12 cellular contexts compared by ENCODE assay signal in genomic region chrX:110086162-110086915, GRCh38.
DNase-seq lines count a peak whose midpoint lies in the region; ATAC-seq, FAIRE-seq and TF ChIP-seq lines count a peak whose summit lies in the region.
"Had no signal": no experiment of that assay in that cellular context is flagged by ENCODE, and none has a peak within 500 bp of the region (broad histone marks: within the 10 kb centered on the region; RNA-seq: fewer than 3 reads in every experiment).

No MANE protein-coding gene starts in this region.

- DNase-seq in A549 (ENCODE audit: low read depth in 1 of 2, low spot score in 1 of 2) (peak in 1 of 2 experiments; percentile 75), astrocyte of the hippocampus (ENCODE audit: low read depth, low spot score) (peak; percentile 9), DMS 273 treated with DMSO at 0.1 percent for 48 hours (lab: John Stamatoyannopoulos, UW) (no peak), NCI-H1092 treated with DMSO at 0.1 percent for 48 hours (lab: John Stamatoyannopoulos, UW) (no peak)
- no peak for DNase-seq in central memory CD4-positive, alpha-beta T cell
- DNase-seq: activated CD8-positive, alpha-beta T cell treated with anti-CD3 and anti-CD28 coated beads, Interleukin-2, amount 10 ng/mL, durations not matched to agents 7 days and 5 days; naive thymus-derived CD4-positive, alpha-beta T cell; NCI-H1694 had no signal

- H3K4me2 ChIP-seq in A549: peak overlapping the region; percentile 96

- CTCF ChIA-PET in A549 (lab: Yijun Ruan, JAX): interaction anchor here (0.9 to 1.8 kb wide), 4 partner anchors 40 to 372 kb away, joined by 3 to 9 read pairs (median 4); no protein-coding TSS in a partner anchor

- POLR2A ChIA-PET in A549 (lab: Yijun Ruan, JAX): interaction anchor here (0.5 to 2.8 kb wide), 5 partner anchors 34 to 132 kb away, joined by 3 to 32 read pairs (median 3); partner anchors contain the start of gene TMEM164

- FAIRE-seq in A549 (lab: Jason Lieb, UNC) (peak; percentile 92), islet of Langerhans (lab: Jason Lieb, UNC) (peak; percentile 72)
- FAIRE-seq: small intestine had no signal

- H3K9me3 ChIP-seq in A549: no peaks in the 10 kb centered on the region

- TF ChIP-seq RAD21 in A549 (conservative IDR thresholded peaks at IDR 0.05 in 1 of 2, IDR thresholded peaks at IDR 0.05 in 1 of 2): no peak

- TF ChIP-seq POLR2A in A549 (IDR thresholded peaks at IDR 0.05; ENCODE audit: low read length): no peak

- ATAC-seq in A549: no peak
- peak; percentile 3 for ATAC-seq in HG03159 (IDR thresholded peaks at IDR 0.05; ENCODE audit: unreplicated experiment)
- ATAC-seq in GM18511 (IDR thresholded peaks at IDR 0.05; ENCODE audit: unreplicated experiment): no peak
- ATAC-seq: activated CD8-positive, alpha-beta T cell treated with anti-CD3 and anti-CD28 coated beads, Interleukin-2, amount 10 ng/mL, durations not matched to agents 7 days and 5 days had no signal

- H3K27ac ChIP-seq in A549: peak overlapping the region; percentile 96 to 99

- TF ChIP-seq EP300 in A549 (IDR thresholded peaks at IDR 0.05): peak in 1 of 2 experiments; percentile 24; a peak in 2 of 5 replicates

- H3K4me1 ChIP-seq in A549: peaks cover 78% of the 10 kb centered on the region

- no peak for TF ChIP-seq CTCF in A549 (IDR thresholded peaks at IDR 0.05)

- no peak overlapping the region; the same call in 2 of the 3 replicates for H3K4me3 ChIP-seq in A549

TF ChIP-seq in A549, 52 proteins besides CTCF, POLR2A, EP300 and RAD21 (continues in another document):
- TF ChIP-seq HEYL (CRISPR knock-in tag; IDR thresholded peaks at IDR 0.05): no peak
- no peak for TF ChIP-seq MYC (IDR thresholded peaks at IDR 0.05; ENCODE audit: borderline replicate concordance, low read length)
- no peak for TF ChIP-seq REST (IDR thresholded peaks at IDR 0.05)
- TF ChIP-seq RNF2 (IDR thresholded peaks at IDR 0.05; ENCODE audit: borderline replicate concordance, low read depth): no peak
- TF ChIP-seq EHF (CRISPR knock-in tag; IDR thresholded peaks at IDR 0.05): no peak
- no peak for TF ChIP-seq TFCP2L1 (CRISPR knock-in tag; IDR thresholded peaks at IDR 0.05)
- no peak for TF ChIP-seq FOSB (CRISPR knock-in tag; IDR thresholded peaks at IDR 0.05)
- TF ChIP-seq ZC3H11A (IDR thresholded peaks at IDR 0.05): no peak
- TF ChIP-seq NFE2L2 (conservative IDR thresholded peaks at IDR 0.05; ENCODE audit: low read length): no peak
- TF ChIP-seq MAZ (IDR thresholded peaks at IDR 0.05; ENCODE audit: borderline replicate concordance, low read depth, low read length): no peak
- no peak for TF ChIP-seq ZNF302 (CRISPR knock-in tag; IDR thresholded peaks at IDR 0.05)
- TF ChIP-seq KDM5A (IDR thresholded peaks at IDR 0.05): no peak
- TF ChIP-seq GATA3 (IDR thresholded peaks at IDR 0.05; ENCODE audit: borderline replicate concordance): peak; percentile 81
- no peak for TF ChIP-seq BCL3 (IDR thresholded peaks at IDR 0.05)
- peak in 1 of 2 experiments; percentile 74; a peak in 2 of 4 replicates for TF ChIP-seq CEBPB (IDR thresholded peaks at IDR 0.05)
- TF ChIP-seq HOXA7 (CRISPR knock-in tag; IDR thresholded peaks at IDR 0.05): no peak
- TF ChIP-seq FOXS1 (CRISPR knock-in tag; IDR thresholded peaks at IDR 0.05): no peak
- 0 out of 2 replicates have a peak, but pooled peaks have one; percentile 45 for TF ChIP-seq ATOH8 (CRISPR knock-in tag; IDR thresholded peaks at IDR 0.05; ENCODE audit: low read depth)
- TF ChIP-seq TP53 (CRISPR knock-in tag; IDR thresholded peaks at IDR 0.05): no peak
- TF ChIP-seq MAFK (IDR thresholded peaks at IDR 0.05; ENCODE audit: partially characterized antibody): peak; percentile 71
- TF ChIP-seq NPAS2 (CRISPR knock-in tag; IDR thresholded peaks at IDR 0.05; ENCODE audit: borderline replicate concordance): no peak
- TF ChIP-seq HMGXB4 (CRISPR knock-in tag; IDR thresholded peaks at IDR 0.05; ENCODE audit: borderline replicate concordance): no peak
- no peak for TF ChIP-seq BHLHE40 (IDR thresholded peaks at IDR 0.05; ENCODE audit: low read depth, low read length)
- TF ChIP-seq JUNB (IDR thresholded peaks at IDR 0.05): peak; percentile 27; the same call in 1 of the 2 replicates
- TF ChIP-seq PBX3 (IDR thresholded peaks at IDR 0.05): no peak
- no peak for TF ChIP-seq ELK1 (IDR thresholded peaks at IDR 0.05; ENCODE audit: low read depth, low read length)
- no peak for TF ChIP-seq CHD2 (IDR thresholded peaks at IDR 0.05; ENCODE audit: low read length, partially characterized antibody)
- no peak for TF ChIP-seq FOSL2 (IDR thresholded peaks at IDR 0.05)
- peak; percentile 23; the same call in 1 of the 2 replicates for TF ChIP-seq FOSL2 (CRISPR knock-in tag; IDR thresholded peaks at IDR 0.05)
